ENCODE assay signal across 18 cellular contexts in genomic region chr6:83365931-83366330, GRCh38.
DNase-seq lines count a peak whose midpoint lies in the region; ATAC-seq, FAIRE-seq and TF ChIP-seq lines count a peak whose summit lies in the region.
"Had no signal": no experiment of that assay in that cellular context is flagged by ENCODE, and none has a peak within 500 bp of the region (broad histone marks: within the 10 kb centered on the region; RNA-seq: fewer than 3 reads in every experiment).

No MANE protein-coding gene starts in this region.

- no peak overlapping the region for H3K4me3 Mint-ChIP-seq in GM23338
- H3K4me3 Mint-ChIP-seq: CD4-positive, alpha-beta memory T cell; mesothelial cell of epicardium had no signal

- DNase-seq in G401 (ENCODE audit: low spot score) (peak; percentile 12), fibroblast of the aortic adventitia (ENCODE audit: low read depth) (peak; percentile 89), renal cortical epithelial cell (ENCODE audit: low read depth) (peak; percentile 35), SW480 (ENCODE audit: low spot score) (no peak), GM23338 (ENCODE audit: low spot score) (no peak), HTR-8/SVneo (ENCODE audit: insufficient read length, low spot score) (no peak)
- DNase-seq in activated CD4-positive, CD25-positive, alpha-beta regulatory T cell (lab: John Stamatoyannopoulos, UW), result no peak
- DNase-seq: activated gamma-delta T cell treated with Interleukin-2 at 50 U/mL for 16 hours; effector CD8-positive, alpha-beta T cell; Karpas-422; NCI-H1694 treated with DMSO at 0.1 percent for 48 hours; occipital lobe; T-helper 1 cell had no signal

- H3K27ac ChIP-seq in GM23338 (ENCODE audit: low read depth), result no peak overlapping the region
- H3K27ac ChIP-seq: HL-60 had no signal

- H3K36me3 Mint-ChIP-seq in GM23338 (ENCODE audit: low read depth), result peaks cover 7% of the 10 kb centered on the region; the same call in 2 of the 3 replicates
- H3K36me3 Mint-ChIP-seq: CD4-positive, alpha-beta memory T cell had no signal

- H3K9me2 ChIP-seq in GM23338 (ENCODE audit: insufficient read depth), result peaks cover 11% of the 10 kb centered on the region; the same call in 1 of the 2 replicates

- ATAC-seq in SK-N-SH treated with all-trans-retinoic acid at 6 μM for 48 hours (peak; percentile 78), GM23338 (no peak)

- no peaks in the 10 kb centered on the region for H3K27me3 ChIP-seq in GM23338 (ENCODE audit: insufficient read depth)

- H3K36me3 ChIP-seq in GM23338 (ENCODE audit: insufficient read depth), result no peaks in the 10 kb centered on the region

- no peak overlapping the region for H2AFZ ChIP-seq in GM23338

- no peaks in the 10 kb centered on the region for H3K4me1 ChIP-seq in GM23338 (ENCODE audit: insufficient read depth)

- no peaks in the 10 kb centered on the region for H3K27me3 Mint-ChIP-seq in GM23338 (ENCODE audit: insufficient read depth, low read depth, poor library complexity)
- H3K27me3 Mint-ChIP-seq: CD4-positive, alpha-beta memory T cell had no signal

- no peaks in the 10 kb centered on the region for H4K20me1 ChIP-seq in GM23338 (replicated peaks; ENCODE audit: insufficient read depth)

- TF ChIP-seq CTCF in fibroblast of the aortic adventitia (IDR thresholded peaks at IDR 0.05; ENCODE audit: insufficient read depth, low read length), result no peak
- no peak for TF ChIP-seq CTCF in GM23338 (conservative IDR thresholded peaks at IDR 0.05; ENCODE audit: low read depth in 2 of 2)

- H3K4me1 Mint-ChIP-seq in GM23338, result no peaks in the 10 kb centered on the region
- H3K4me1 Mint-ChIP-seq: CD4-positive, alpha-beta memory T cell had no signal

- H3K79me2 ChIP-seq in GM23338 (replicated peaks; ENCODE audit: insufficient read depth), result no peaks in the 10 kb centered on the region

- no peak for FAIRE-seq in HTR-8/SVneo (lab: Jason Lieb, UNC)
- FAIRE-seq: islet of Langerhans had no signal

- H3K4me3 ChIP-seq in fibroblast of the aortic adventitia (ENCODE audit: low read depth, low read length) (no peak overlapping the region), GM23338 (no peak overlapping the region)

- H3K9me3 Mint-ChIP-seq in GM23338, result no peaks in the 10 kb centered on the region
- H3K9me3 Mint-ChIP-seq: CD4-positive, alpha-beta memory T cell had no signal

- no peak overlapping the region for H3K4me2 ChIP-seq in GM23338

- H3K27ac Mint-ChIP-seq in GM23338, result no peak overlapping the region
- H3K27ac Mint-ChIP-seq: CD4-positive, alpha-beta memory T cell had no signal

- no peaks in the 10 kb centered on the region for H3F3A ChIP-seq in GM23338 (replicated peaks; ENCODE audit: low read depth)

- in situ Hi-C loops in G401 (cut with HindIII; ENCODE audit: low sequenced_read_pairs), result no loop called here

TF ChIP-seq in SK-N-SH treated with all-trans-retinoic acid at 6 μM for 48 hours, 23 proteins besides CTCF, POLR2A, EP300 and RAD21:
- TF ChIP-seq ZNF8 (CRISPR knock-in tag; IDR thresholded peaks at IDR 0.05) (no peak), RARB (CRISPR knock-in tag; IDR thresholded peaks at IDR 0.05) (no peak), ZNF565 (CRISPR knock-in tag; conservative IDR thresholded peaks at IDR 0.05; ENCODE audit: low read depth) (no peak), CREB5 (CRISPR knock-in tag; IDR thresholded peaks at IDR 0.05; ENCODE audit: low read depth) (no peak), SNAI2 (CRISPR knock-in tag; IDR thresholded peaks at IDR 0.05) (no peak), ZFP30 (CRISPR knock-in tag; IDR thresholded peaks at IDR 0.05) (no peak), ZNF70 (CRISPR knock-in tag; IDR thresholded peaks at IDR 0.05) (no peak), OSR1 (CRISPR knock-in tag; IDR thresholded peaks at IDR 0.05) (no peak), TOX (CRISPR knock-in tag; IDR thresholded peaks at IDR 0.05; ENCODE audit: borderline replicate concordance) (no peak), ISL1 (CRISPR knock-in tag; IDR thresholded peaks at IDR 0.05) (no peak), BACH2 (CRISPR knock-in tag; IDR thresholded peaks at IDR 0.05; ENCODE audit: borderline replicate concordance) (no peak), ZFP3 (CRISPR knock-in tag; IDR thresholded peaks at IDR 0.05) (no peak), PPARA (CRISPR knock-in tag; IDR thresholded peaks at IDR 0.05; ENCODE audit: borderline replicate concordance) (no peak), GLIS3 (CRISPR knock-in tag; IDR thresholded peaks at IDR 0.05) (no peak), ZC3H10 (CRISPR knock-in tag; IDR thresholded peaks at IDR 0.05) (no peak)

TF ChIP-seq in GM23338, 12 proteins besides CTCF, POLR2A, EP300 and RAD21 (continues in another document):
- TF ChIP-seq ZNF114 (CRISPR knock-in tag; IDR thresholded peaks at IDR 0.05), result no peak
- no peak for TF ChIP-seq ETS1 (IDR thresholded peaks at IDR 0.05)
- no peak for TF ChIP-seq EZH2 (IDR thresholded peaks at IDR 0.05; ENCODE audit: low read depth, unreplicated experiment)
- no peak for TF ChIP-seq POLR2AphosphoS5 (IDR thresholded peaks at IDR 0.05; ENCODE audit: low read depth)
- no peak for TF ChIP-seq NANOG (IDR thresholded peaks at IDR 0.05; ENCODE audit: borderline replicate concordance)
- no peak for TF ChIP-seq CREB1 (CRISPR knock-in tag; IDR thresholded peaks at IDR 0.05; ENCODE audit: low read depth)
- TF ChIP-seq ZNF462 (CRISPR knock-in tag; IDR thresholded peaks at IDR 0.05), result no peak
- no peak for TF ChIP-seq STAT1 (IDR thresholded peaks at IDR 0.05; ENCODE audit: unreplicated experiment)
- no peak for TF ChIP-seq ZNF331 (CRISPR knock-in tag; IDR thresholded peaks at IDR 0.05; ENCODE audit: low read depth)
- no peak for TF ChIP-seq JUNB (IDR thresholded peaks at IDR 0.05; ENCODE audit: unreplicated experiment)

Comparison
In these comparisons a context has a peak if more than half of its experiments do, and no peak if none do; other contexts are left out.
1. DNase-seq: peak in G401 (single experiment), fibroblast of the aortic adventitia (single experiment) and renal cortical epithelial cell (single experiment); none in activated CD4-positive, CD25-positive, alpha-beta regulatory T cell (0 of 4), SW480 (single experiment), GM23338 (single experiment) and HTR-8/SVneo (single experiment).